Comparison of ENCODE assay signal across 1 cellular context in genomic region chr6:32195902-32196681, GRCh38.
TF ChIP-seq lines count a peak whose summit lies in the region.

No MANE protein-coding gene starts in this region.

TF ChIP-seq in GM12878, 131 proteins besides CTCF, POLR2A, EP300 and RAD21 (continued from another document and continues in another):
- TF ChIP-seq TBL1XR1 (IDR thresholded peaks at IDR 0.05; ENCODE audit: low read depth, low read length) (peak; percentile 54; the same call in 1 of the 2 replicates), NFYA (IDR thresholded peaks at IDR 0.05; ENCODE audit: borderline replicate concordance, low read depth, low read length) (no peak), CREM (IDR thresholded peaks at IDR 0.05; ENCODE audit: low read depth) (peak; percentile 97), CEBPZ (IDR thresholded peaks at IDR 0.05; ENCODE audit: low read depth, low read length) (no peak), IRF5 (IDR thresholded peaks at IDR 0.05; ENCODE audit: borderline replicate concordance) (no peak), WRNIP1 (IDR thresholded peaks at IDR 0.05; ENCODE audit: borderline replicate concordance, low read depth, low read length) (no peak), MEF2A (IDR thresholded peaks at IDR 0.05; ENCODE audit: insufficient read depth, low read depth, low read length) (no peak), TARDBP (IDR thresholded peaks at IDR 0.05; ENCODE audit: borderline replicate concordance) (no peak), IKZF2 (IDR thresholded peaks at IDR 0.05) (peak; percentile 91), SUPT20H (IDR thresholded peaks at IDR 0.05; ENCODE audit: borderline replicate concordance, control insufficient read depth, low read depth, low read length) (no peak), SP1 (IDR thresholded peaks at IDR 0.05; ENCODE audit: low read depth, low read length) (peak; percentile 44), KLF5 (IDR thresholded peaks at IDR 0.05; ENCODE audit: partially characterized antibody) (peak; percentile 22), RB1 (IDR thresholded peaks at IDR 0.05; ENCODE audit: borderline replicate concordance) (peak; percentile 91; the same call in 1 of the 2 replicates), RFX5 (IDR thresholded peaks at IDR 0.05; ENCODE audit: low read depth, low read length) (no peak; the same call in 1 of the 2 replicates), ZBED1 (IDR thresholded peaks at IDR 0.05; ENCODE audit: borderline replicate concordance) (peak; percentile 61; the same call in 1 of the 2 replicates), ZNF217 (IDR thresholded peaks at IDR 0.05) (no peak), BCLAF1 (IDR thresholded peaks at IDR 0.05) (no peak), FOXK2 (IDR thresholded peaks at IDR 0.05) (no peak), YY1 (IDR thresholded peaks at IDR 0.05; ENCODE audit: low read depth, low read length) (peak; percentile 23), STAT1 (conservative IDR thresholded peaks at IDR 0.05) (no peak), EED (IDR thresholded peaks at IDR 0.05; ENCODE audit: low read depth) (peak; percentile 81), BRCA1 (IDR thresholded peaks at IDR 0.05; ENCODE audit: low read depth, low read length) (0 out of 2 replicates have a peak, but pooled peaks have one; percentile 46), BMI1 (IDR thresholded peaks at IDR 0.05; ENCODE audit: borderline replicate concordance) (peak; percentile 88), SMARCA5 (IDR thresholded peaks at IDR 0.05) (peak; percentile 96), CREB1 (IDR thresholded peaks at IDR 0.05; ENCODE audit: low read depth) (no peak), BHLHE40 (IDR thresholded peaks at IDR 0.05; ENCODE audit: borderline replicate concordance in 1 of 2, low read depth in 2 of 2, low read length in 1 of 2) (peak; percentile 76 to 91; a peak in 3 of 4 replicates), CHD2 (IDR thresholded peaks at IDR 0.05; ENCODE audit: borderline replicate concordance, low read depth, low read length) (peak; percentile 92), JUNB (IDR thresholded peaks at IDR 0.05) (0 out of 2 replicates have a peak, but pooled peaks have one; percentile 25), IRF3 (IDR thresholded peaks at IDR 0.05) (peak; percentile 20; the same call in 1 of the 2 replicates), GABPA (IDR thresholded peaks at IDR 0.05; ENCODE audit: low read depth) (no peak), IRF4 (IDR thresholded peaks at IDR 0.05; ENCODE audit: low read depth, low read length) (peak; percentile 33; the same call in 1 of the 2 replicates), E2F4 (IDR thresholded peaks at IDR 0.05; ENCODE audit: low read depth, low read length) (peak; percentile 72), CEBPB (IDR thresholded peaks at IDR 0.05; ENCODE audit: borderline replicate concordance in 1 of 2, low read depth in 2 of 2, low read length in 2 of 2) (peak in 1 of 2 experiments; percentile 21; a peak in 1 of 4 replicates), JUND (IDR thresholded peaks at IDR 0.05; ENCODE audit: low read depth, low read length) (peak; percentile 86)
- TF ChIP-seq, protein P1, sequence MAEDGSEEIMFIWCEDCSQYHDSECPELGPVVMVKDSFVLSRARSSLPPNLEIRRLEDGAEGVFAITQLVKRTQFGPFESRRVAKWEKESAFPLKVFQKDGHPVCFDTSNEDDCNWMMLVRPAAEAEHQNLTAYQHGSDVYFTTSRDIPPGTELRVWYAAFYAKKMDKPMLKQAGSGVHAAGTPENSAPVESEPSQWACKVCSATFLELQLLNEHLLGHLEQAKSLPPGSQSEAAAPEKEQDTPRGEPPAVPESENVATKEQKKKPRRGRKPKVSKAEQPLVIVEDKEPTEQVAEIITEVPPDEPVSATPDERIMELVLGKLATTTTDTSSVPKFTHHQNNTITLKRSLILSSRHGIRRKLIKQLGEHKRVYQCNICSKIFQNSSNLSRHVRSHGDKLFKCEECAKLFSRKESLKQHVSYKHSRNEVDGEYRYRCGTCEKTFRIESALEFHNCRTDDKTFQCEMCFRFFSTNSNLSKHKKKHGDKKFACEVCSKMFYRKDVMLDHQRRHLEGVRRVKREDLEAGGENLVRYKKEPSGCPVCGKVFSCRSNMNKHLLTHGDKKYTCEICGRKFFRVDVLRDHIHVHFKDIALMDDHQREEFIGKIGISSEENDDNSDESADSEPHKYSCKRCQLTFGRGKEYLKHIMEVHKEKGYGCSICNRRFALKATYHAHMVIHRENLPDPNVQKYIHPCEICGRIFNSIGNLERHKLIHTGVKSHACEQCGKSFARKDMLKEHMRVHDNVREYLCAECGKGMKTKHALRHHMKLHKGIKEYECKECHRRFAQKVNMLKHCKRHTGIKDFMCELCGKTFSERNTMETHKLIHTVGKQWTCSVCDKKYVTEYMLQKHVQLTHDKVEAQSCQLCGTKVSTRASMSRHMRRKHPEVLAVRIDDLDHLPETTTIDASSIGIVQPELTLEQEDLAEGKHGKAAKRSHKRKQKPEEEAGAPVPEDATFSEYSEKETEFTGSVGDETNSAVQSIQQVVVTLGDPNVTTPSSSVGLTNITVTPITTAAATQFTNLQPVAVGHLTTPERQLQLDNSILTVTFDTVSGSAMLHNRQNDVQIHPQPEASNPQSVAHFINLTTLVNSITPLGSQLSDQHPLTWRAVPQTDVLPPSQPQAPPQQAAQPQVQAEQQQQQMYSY (CRISPR knock-in tag; IDR thresholded peaks at IDR 0.05): no peak; the same call in 1 of the 2 replicates
- TF ChIP-seq, protein P2, sequence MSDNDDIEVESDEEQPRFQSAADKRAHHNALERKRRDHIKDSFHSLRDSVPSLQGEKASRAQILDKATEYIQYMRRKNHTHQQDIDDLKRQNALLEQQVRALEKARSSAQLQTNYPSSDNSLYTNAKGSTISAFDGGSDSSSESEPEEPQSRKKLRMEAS (IDR thresholded peaks at IDR 0.05; ENCODE audit: low read depth, low read length): peak; percentile 41; the same call in 1 of the 2 replicates
- TF ChIP-seq, protein P3, sequence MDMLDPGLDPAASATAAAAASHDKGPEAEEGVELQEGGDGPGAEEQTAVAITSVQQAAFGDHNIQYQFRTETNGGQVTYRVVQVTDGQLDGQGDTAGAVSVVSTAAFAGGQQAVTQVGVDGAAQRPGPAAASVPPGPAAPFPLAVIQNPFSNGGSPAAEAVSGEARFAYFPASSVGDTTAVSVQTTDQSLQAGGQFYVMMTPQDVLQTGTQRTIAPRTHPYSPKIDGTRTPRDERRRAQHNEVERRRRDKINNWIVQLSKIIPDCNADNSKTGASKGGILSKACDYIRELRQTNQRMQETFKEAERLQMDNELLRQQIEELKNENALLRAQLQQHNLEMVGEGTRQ (IDR thresholded peaks at IDR 0.05; ENCODE audit: borderline replicate concordance, low read depth, low read length): no peak; the same call in 1 of the 2 replicates
- TF ChIP-seq, protein P4, sequence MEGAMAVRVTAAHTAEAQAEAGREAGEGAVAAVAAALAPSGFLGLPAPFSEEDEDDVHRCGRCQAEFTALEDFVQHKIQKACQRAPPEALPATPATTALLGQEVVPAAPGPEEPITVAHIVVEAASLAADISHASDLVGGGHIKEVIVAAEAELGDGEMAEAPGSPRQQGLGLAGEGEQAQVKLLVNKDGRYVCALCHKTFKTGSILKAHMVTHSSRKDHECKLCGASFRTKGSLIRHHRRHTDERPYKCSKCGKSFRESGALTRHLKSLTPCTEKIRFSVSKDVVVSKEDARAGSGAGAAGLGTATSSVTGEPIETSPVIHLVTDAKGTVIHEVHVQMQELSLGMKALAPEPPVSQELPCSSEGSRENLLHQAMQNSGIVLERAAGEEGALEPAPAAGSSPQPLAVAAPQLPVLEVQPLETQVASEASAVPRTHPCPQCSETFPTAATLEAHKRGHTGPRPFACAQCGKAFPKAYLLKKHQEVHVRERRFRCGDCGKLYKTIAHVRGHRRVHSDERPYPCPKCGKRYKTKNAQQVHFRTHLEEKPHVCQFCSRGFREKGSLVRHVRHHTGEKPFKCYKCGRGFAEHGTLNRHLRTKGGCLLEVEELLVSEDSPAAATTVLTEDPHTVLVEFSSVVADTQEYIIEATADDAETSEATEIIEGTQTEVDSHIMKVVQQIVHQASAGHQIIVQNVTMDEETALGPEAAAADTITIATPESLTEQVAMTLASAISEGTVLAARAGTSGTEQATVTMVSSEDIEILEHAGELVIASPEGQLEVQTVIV (IDR thresholded peaks at IDR 0.05; ENCODE audit: borderline replicate concordance, partially characterized antibody): peak; percentile 19
